ENCODE assay signal across 17 cellular contexts in the genomic region with DNA sequence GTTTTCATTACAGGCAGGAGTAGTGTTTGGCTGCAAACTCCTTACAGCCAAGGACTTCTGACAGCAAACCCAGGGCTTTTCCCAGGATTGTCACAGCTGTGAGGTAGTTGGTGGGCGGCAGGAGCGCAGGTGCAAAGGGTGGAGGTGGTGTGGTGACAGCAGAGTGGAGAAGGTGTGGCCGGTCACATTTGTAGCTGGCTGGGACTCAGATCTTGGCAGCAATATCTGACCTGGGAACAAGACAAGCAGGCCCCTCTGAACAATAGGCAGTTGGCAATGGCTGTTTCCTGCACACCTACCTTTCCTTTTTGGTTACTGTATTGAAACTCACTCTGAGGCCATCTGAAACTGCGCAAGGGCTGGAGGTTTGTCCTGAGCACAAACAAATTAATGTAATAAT.
DNase-seq lines count a peak whose midpoint lies in the region; ATAC-seq and TF ChIP-seq lines count a peak whose summit lies in the region.
"Had no signal": no experiment of that assay in that cellular context is flagged by ENCODE, and none has a peak within 500 bp of the region (broad histone marks: within the 10 kb centered on the region; RNA-seq: fewer than 3 reads in every experiment).

No MANE protein-coding gene starts in this region.

- H3K27me3 ChIP-seq in neuronal stem cell (ENCODE audit: control insufficient read depth in 3 of 3, insufficient read depth in 3 of 3, low read depth in 1 of 3, low read length in 3 of 3) (no peaks in the 10 kb centered on the region), mesendoderm (ENCODE audit: insufficient read depth, low read length, poor library complexity) (no peaks in the 10 kb centered on the region), mesenchymal stem cell (ENCODE audit: control insufficient read depth in 1 of 2, insufficient read depth in 1 of 2, low read length in 2 of 2) (peaks cover 0 to 4% of the 10 kb centered on the region in 2 experiments)
- H3K27me3 ChIP-seq: BLaER1 had no signal

- H2BK5ac ChIP-seq in neuronal stem cell (ENCODE audit: low read length) (peak overlapping the region; percentile 7), mesendoderm (ENCODE audit: low read length) (no peak overlapping the region), mesenchymal stem cell (ENCODE audit: low read depth, low read length, poor library complexity, severe bottlenecking) (no peak overlapping the region)

- H4K91ac ChIP-seq in neuronal stem cell (ENCODE audit: low read depth, low read length, poor library complexity): no peak overlapping the region
- H4K91ac ChIP-seq in mesenchymal stem cell (ENCODE audit: low read length): no peak overlapping the region

- no peaks in the 10 kb centered on the region for H3K36me3 ChIP-seq in neuronal stem cell (replicated peaks in 1 of 2; ENCODE audit: control insufficient read depth in 2 of 2, insufficient read depth in 2 of 2, low read length in 2 of 2)
- H3K36me3 ChIP-seq in mesendoderm (ENCODE audit: control insufficient read depth, insufficient read depth, low read length): no peaks in the 10 kb centered on the region
- H3K36me3 ChIP-seq in mesenchymal stem cell (ENCODE audit: control insufficient read depth in 1 of 2, insufficient read depth in 2 of 2, low read depth in 1 of 2, low read length in 2 of 2): no peaks in the 10 kb centered on the region
- H3K36me3 ChIP-seq: BLaER1 had no signal

- H2BK120ac ChIP-seq in neuronal stem cell (ENCODE audit: low read depth, low read length): no peak overlapping the region
- no peak overlapping the region for H2BK120ac ChIP-seq in mesendoderm (ENCODE audit: low read depth, low read length)
- no peak overlapping the region for H2BK120ac ChIP-seq in mesenchymal stem cell (ENCODE audit: low read depth, low read length)

- ATAC-seq in HG03045 (IDR thresholded peaks at IDR 0.05; ENCODE audit: unreplicated experiment): no peak
- ATAC-seq: GM12878, HepG2 had no signal

- H3K4me2 ChIP-seq in neuronal stem cell (ENCODE audit: insufficient read depth, low read length, poor library complexity, severe bottlenecking): no peak overlapping the region
- H3K4me2 ChIP-seq in mesendoderm (ENCODE audit: low read length): no peak overlapping the region
- H3K4me2 ChIP-seq in mesenchymal stem cell (ENCODE audit: low read length, poor library complexity, severe bottlenecking): no peak overlapping the region
- H3K4me2 ChIP-seq: BLaER1 had no signal

- H3K18ac ChIP-seq in neuronal stem cell (ENCODE audit: low read length) (peak overlapping the region; percentile 50), mesendoderm (ENCODE audit: low read length) (no peak overlapping the region), mesenchymal stem cell (ENCODE audit: low read depth in 1 of 2, low read length in 2 of 2) (no peak overlapping the region)

- DNase-seq in NCI-H2029 (lab: John Stamatoyannopoulos, UW) (peak; percentile 5), NCI-H2029 treated with DMSO at 0.1 percent for 48 hours (lab: John Stamatoyannopoulos, UW) (no peak), dermis microvascular lymphatic vessel endothelial cell (ENCODE audit: low read depth in 2 of 2) (peak; percentile 21 to 46), neuronal stem cell (ENCODE audit: low spot score) (no peak), mesendoderm (no peak), mesenchymal stem cell (no peak)
- DNase-seq: 8988T; AML-193; Caco-2; CD8-positive, alpha-beta memory T cell; GOT3; H9 had no signal

- no peaks in the 10 kb centered on the region for H3K79me2 ChIP-seq in mesendoderm (ENCODE audit: control insufficient read depth, insufficient read depth, low read length)

- WGBS in neuronal stem cell (ENCODE audit: extremely low coverage in 2 of 2, insufficient read length in 2 of 2, insufficient replicate concordance in 1 of 2), 2 donors: no CpG with 5 or more reads among the region's 4 CpGs
- WGBS in mesendoderm (ENCODE audit: extremely low coverage, insufficient coverage, low lambda C conversion rate): no CpG with 5 or more reads among the region's 4 CpGs
- WGBS in mesenchymal stem cell: 100% methylated on average over 4 of the region's 4 CpGs

- H3K9ac ChIP-seq in neuronal stem cell (ENCODE audit: low read depth, low read length, poor library complexity): peak overlapping the region; percentile 53
- H3K9ac ChIP-seq in mesendoderm (ENCODE audit: low read length): no peak overlapping the region
- H3K9ac ChIP-seq in mesenchymal stem cell (ENCODE audit: low read length): no peak overlapping the region
- H3K9ac ChIP-seq: BLaER1 had no signal

- H2BK15ac ChIP-seq in neuronal stem cell (ENCODE audit: low read length): peak overlapping the region; percentile 60
- no peak overlapping the region for H2BK15ac ChIP-seq in mesendoderm (replicated peaks; ENCODE audit: low read depth)
- no peak overlapping the region for H2BK15ac ChIP-seq in mesenchymal stem cell (ENCODE audit: low read depth, poor library complexity, severe bottlenecking)

- H4K8ac ChIP-seq in neuronal stem cell (ENCODE audit: low read depth, low read length) (no peak overlapping the region), mesendoderm (ENCODE audit: low read depth, low read length) (no peak overlapping the region), mesenchymal stem cell (ENCODE audit: low read length) (no peak overlapping the region)

- H3K14ac ChIP-seq in neuronal stem cell (ENCODE audit: low read length) (no peak overlapping the region), mesenchymal stem cell (ENCODE audit: low read length in 2 of 2) (no peak overlapping the region)

- H3K4me1 ChIP-seq in neuronal stem cell (ENCODE audit: control insufficient read depth in 2 of 2, insufficient read depth in 1 of 2, low read depth in 1 of 2, low read length in 2 of 2): peaks cover 0 to 4% of the 10 kb centered on the region in 2 donors
- H3K4me1 ChIP-seq in mesendoderm (ENCODE audit: control insufficient read depth, low read depth, low read length): no peaks in the 10 kb centered on the region
- H3K4me1 ChIP-seq in mesenchymal stem cell (ENCODE audit: control insufficient read depth, insufficient read depth, low read depth, low read length): no peaks in the 10 kb centered on the region
- H3K4me1 ChIP-seq: BLaER1, Caco-2 had no signal

- H3K79me1 ChIP-seq in neuronal stem cell (ENCODE audit: low read depth, low read length) (no peaks in the 10 kb centered on the region), mesendoderm (ENCODE audit: low read length) (no peaks in the 10 kb centered on the region), mesenchymal stem cell (replicated peaks; ENCODE audit: low read length, poor library complexity, severe bottlenecking) (no peaks in the 10 kb centered on the region)

- TF ChIP-seq EP300 in Ishikawa (IDR thresholded peaks at IDR 0.05; ENCODE audit: borderline replicate concordance): no peak

- H3K9me3 ChIP-seq in neuronal stem cell (replicated peaks in 1 of 2; ENCODE audit: control insufficient read depth in 2 of 2, insufficient read depth in 1 of 2, low read depth in 1 of 2, low read length in 2 of 2) (peaks cover 0 to 5% of the 10 kb centered on the region in 2 donors), mesenchymal stem cell (ENCODE audit: control insufficient read depth, low read length) (peaks cover 1% of the 10 kb centered on the region)
- H3K9me3 ChIP-seq: BLaER1, Caco-2 had no signal

- no peak overlapping the region for H4K5ac ChIP-seq in mesendoderm (ENCODE audit: low read length)

- H3K4ac ChIP-seq in neuronal stem cell (ENCODE audit: low read length) (no peak overlapping the region), mesendoderm (ENCODE audit: low read depth, low read length) (no peak overlapping the region), mesenchymal stem cell (ENCODE audit: low read depth in 1 of 2, low read length in 2 of 2) (no peak overlapping the region)

- H2AFZ ChIP-seq in neuronal stem cell (ENCODE audit: low read length) (peak overlapping the region; percentile 74), mesenchymal stem cell (ENCODE audit: low read depth, low read length) (no peak overlapping the region)

- H2BK12ac ChIP-seq in neuronal stem cell (ENCODE audit: low read length): no peak overlapping the region
- H2BK12ac ChIP-seq in mesenchymal stem cell (ENCODE audit: low read length in 2 of 2): no peak overlapping the region

- H3K56ac ChIP-seq in mesendoderm (ENCODE audit: low read length): no peak overlapping the region

- TF ChIP-seq RAD21 in Ishikawa (IDR thresholded peaks at IDR 0.05; ENCODE audit: low read depth): no peak

- no peak overlapping the region for H2AK5ac ChIP-seq in neuronal stem cell (ENCODE audit: low read depth, low read length)
- H2AK5ac ChIP-seq in mesendoderm (ENCODE audit: low read length): no peak overlapping the region
- no peak overlapping the region for H2AK5ac ChIP-seq in mesenchymal stem cell (ENCODE audit: low read length, severe bottlenecking)

- H3K27ac ChIP-seq in neuronal stem cell (replicated peaks; ENCODE audit: low read length) (no peak overlapping the region), mesendoderm (ENCODE audit: low read depth, low read length) (no peak overlapping the region), mesenchymal stem cell (ENCODE audit: low read length, poor library complexity, severe bottlenecking) (no peak overlapping the region)
- H3K27ac ChIP-seq: BLaER1 had no signal

- H3K23ac ChIP-seq in neuronal stem cell (ENCODE audit: low read depth, low read length, poor library complexity): no peak overlapping the region
- no peak overlapping the region for H3K23ac ChIP-seq in mesendoderm (ENCODE audit: low read length)
- no peak overlapping the region for H3K23ac ChIP-seq in mesenchymal stem cell (ENCODE audit: low read length in 2 of 2)

- no peak overlapping the region for H3K4me3 ChIP-seq in neuronal stem cell (ENCODE audit: low read length in 2 of 2)
- H3K4me3 ChIP-seq in mesendoderm (ENCODE audit: low read length): no peak overlapping the region
- no peak overlapping the region for H3K4me3 ChIP-seq in mesenchymal stem cell (ENCODE audit: insufficient read depth in 1 of 2, low read depth in 1 of 2, low read length in 2 of 2)
- H3K4me3 ChIP-seq: BLaER1, GM12878 had no signal

TF ChIP-seq in Ishikawa, 13 proteins besides CTCF, POLR2A, EP300 and RAD21:
- TF ChIP-seq TCF12 (IDR thresholded peaks at IDR 0.05; ENCODE audit: low read depth) (no peak), NFIC (IDR thresholded peaks at IDR 0.05) (0 out of 2 replicates have a peak, but pooled peaks have one; percentile 38)

Comparison
In these comparisons a context has a peak if more than half of its experiments do, and no peak if none do; other contexts are left out.
1. DNase-seq: peak in NCI-H2029 (single experiment) and dermis microvascular lymphatic vessel endothelial cell (2 of 2); none in NCI-H2029 treated with DMSO at 0.1 percent for 48 hours (single experiment), neuronal stem cell (single experiment), mesendoderm (single experiment) and mesenchymal stem cell (single experiment).